In genomic region chr15:70407955-70408354, GRCh38 we compare ENCODE assay signal across 27 cellular contexts.
DNase-seq lines count a peak whose midpoint lies in the region; ATAC-seq, FAIRE-seq and TF ChIP-seq lines count a peak whose summit lies in the region.
"Had no signal": no experiment of that assay in that cellular context is flagged by ENCODE, and none has a peak within 500 bp of the region (broad histone marks: within the 10 kb centered on the region; RNA-seq: fewer than 3 reads in every experiment).

No MANE protein-coding gene starts in this region.

- H3K27ac Mint-ChIP-seq in nephron: peak overlapping the region; percentile 78 to 90 (median 84)
- H3K27ac Mint-ChIP-seq in GM23338: no peak overlapping the region
- H3K27ac Mint-ChIP-seq: B cell; CD4-positive, alpha-beta T cell; CD8-positive, alpha-beta T cell had no signal

- H2BK5ac ChIP-seq in H1 (ENCODE audit: low read depth, low read length): no peak overlapping the region

- no peaks in the 10 kb centered on the region for H3K27me3 ChIP-seq in H1 (replicated peaks in 1 of 4; ENCODE audit: control insufficient read depth in 3 of 4, extremely low read depth in 1 of 4, insufficient read depth in 3 of 4, low read length in 3 of 4)
- H3K27me3 ChIP-seq in GM23338 (ENCODE audit: insufficient read depth): no peaks in the 10 kb centered on the region
- H3K27me3 ChIP-seq: BLaER1 treated with 17β-estradiol and CSF1 and Interleukin-3, amounts not matched to agents 10 nM and 100 nM had no signal

- no peaks in the 10 kb centered on the region for H3F3A ChIP-seq in GM23338 (replicated peaks; ENCODE audit: low read depth)

- no peak for TF ChIP-seq RAD21 in H1 (IDR thresholded peaks at IDR 0.05 in 1 of 2, conservative IDR thresholded peaks at IDR 0.05 in 1 of 2; ENCODE audit: low read depth in 2 of 2, low read length in 2 of 2)

- no peak overlapping the region for H3K18ac ChIP-seq in H1 (ENCODE audit: extremely low read depth, low read length)

- no peak overlapping the region for H3K27ac ChIP-seq in HEK293 (ENCODE audit: extremely low read depth, low read depth, low read length)
- H3K27ac ChIP-seq in H1 (ENCODE audit: low read depth, low read length): no peak overlapping the region
- no peak overlapping the region for H3K27ac ChIP-seq in GM23338 (ENCODE audit: low read depth)
- H3K27ac ChIP-seq: 22Rv1; A549; BLaER1 treated with 17β-estradiol and CSF1 and Interleukin-3, amounts not matched to agents 10 nM and 100 nM; C4-2B had no signal

- H3K4me1 Mint-ChIP-seq in nephron (peaks cover 27% of the 10 kb centered on the region), GM23338 (peaks cover 18% of the 10 kb centered on the region)
- H3K4me1 Mint-ChIP-seq: B cell had no signal

- no peaks in the 10 kb centered on the region for H3K79me1 ChIP-seq in H1 (ENCODE audit: low read depth, low read length)

- no peak overlapping the region for H3K4me3 ChIP-seq in HEK293 (ENCODE audit: low read depth, low read length)
- H3K4me3 ChIP-seq in H1 (ENCODE audit: extremely low read depth in 1 of 4, insufficient read depth in 2 of 4, low read depth in 3 of 4, low read length in 4 of 4): no peak overlapping the region
- no peak overlapping the region for H3K4me3 ChIP-seq in GM23338
- H3K4me3 ChIP-seq: A549; BLaER1 treated with 17β-estradiol and CSF1 and Interleukin-3, amounts not matched to agents 10 nM and 100 nM; GM12878 had no signal

- POLR2A ChIA-PET in HEK293 (lab: Yijun Ruan, JAX): no interaction called here
- POLR2A ChIA-PET in H1 (lab: Charles Lee; ENCODE audit: partially characterized antibody): no interaction called here

- H3K9me3 ChIP-seq in HEK293 (ENCODE audit: control insufficient read depth, insufficient read depth, low read depth, low read length): no peaks in the 10 kb centered on the region
- peaks cover 6 to 18% of the 10 kb centered on the region in 2 experiments; a peak in 3 of 4 replicates for H3K9me3 ChIP-seq in H1 (ENCODE audit: insufficient read depth in 2 of 2, low read depth in 1 of 2, low read length in 1 of 2)

- H3K4me3 Mint-ChIP-seq in nephron (no peak overlapping the region), GM23338 (no peak overlapping the region)
- H3K4me3 Mint-ChIP-seq: B cell; CD4-positive, alpha-beta T cell; CD8-positive, alpha-beta T cell had no signal

- H3K14ac ChIP-seq in H1 (ENCODE audit: insufficient read length): no peak overlapping the region

- H3K4me1 ChIP-seq in HEK293 (ENCODE audit: control insufficient read depth, insufficient read depth, low read length) (no peaks in the 10 kb centered on the region), H1 (replicated peaks in 1 of 4; ENCODE audit: control insufficient read depth in 3 of 4, insufficient read depth in 4 of 4, low read length in 3 of 4) (peaks cover 0 to 9% (median 5%) of the 10 kb centered on the region in 4 experiments; a peak in 5 of 7 replicates), GM23338 (ENCODE audit: insufficient read depth) (peaks cover 14% of the 10 kb centered on the region)
- H3K4me1 ChIP-seq: A549; BLaER1 treated with 17β-estradiol and CSF1 and Interleukin-3, amounts not matched to agents 10 nM and 100 nM had no signal

- DNase-seq in NCI-H82 treated with DMSO at 0.1 percent for 48 hours (lab: John Stamatoyannopoulos, UW; ENCODE audit: unreplicated experiment) (peak; percentile 83), H1 (ENCODE audit: low read depth in 1 of 2, low spot score in 2 of 2) (no peak), urothelium cell line (ENCODE audit: low spot score) (no peak), GM23338 (ENCODE audit: low spot score) (no peak)
- DNase-seq in activated CD8-positive, alpha-beta memory T cell treated with anti-CD3 and anti-CD28 coated beads for 24 hours: no peak
- DNase-seq: AML-193; Caco-2; Calu3; CD4-positive, alpha-beta T cell; CD8-positive, alpha-beta T cell; DMS 273 treated with DMSO at 0.1 percent for 48 hours; DMS153; DMS53; DMS79; DND-41; EL; GDM1 had no signal

- no peak overlapping the region for H3K9ac ChIP-seq in H1 (replicated peaks in 1 of 4; ENCODE audit: extremely low read depth in 1 of 4, low read depth in 3 of 4, low read length in 3 of 4)
- H3K9ac ChIP-seq: BLaER1 treated with 17β-estradiol and CSF1 and Interleukin-3, amounts not matched to agents 10 nM and 100 nM had no signal

- 88% methylated on average over 1 of the region's 1 CpG; no CpG with 5 or more reads in 1 of the 2 experiments for WGBS in H1 (ENCODE audit: extremely low coverage in 1 of 2, insufficient coverage in 1 of 2, insufficient read length in 1 of 2, insufficient replicate concordance in 2 of 2, low coverage in 1 of 2, low lambda C conversion rate in 2 of 2, missing lambda C conversion rate in 1 of 2), 2 experiments

- H3K4me2 ChIP-seq in H1 (ENCODE audit: insufficient read depth in 1 of 2, low read depth in 2 of 2, low read length in 2 of 2) (no peak overlapping the region), GM23338 (no peak overlapping the region)
- H3K4me2 ChIP-seq: A549; BLaER1 treated with 17β-estradiol and CSF1 and Interleukin-3, amounts not matched to agents 10 nM and 100 nM had no signal

- no peak overlapping the region for H2BK120ac ChIP-seq in H1 (replicated peaks; ENCODE audit: low read depth, low read length)

- no peak for FAIRE-seq in H1 (lab: Jason Lieb, UNC)
- no peak for FAIRE-seq in urothelium cell line (lab: Jason Lieb, UNC)
- FAIRE-seq: A549, GM12878, GM12892, GM18507 had no signal

- no peak for ATAC-seq in GM23338
- ATAC-seq: A549; CD8-positive, alpha-beta T cell; GM12878 had no signal

- H2BK12ac ChIP-seq in H1 (ENCODE audit: low read depth, low read length): no peak overlapping the region

- H3K23me2 ChIP-seq in H1 (ENCODE audit: low read depth, low read length): no peaks in the 10 kb centered on the region

- CTCF ChIA-PET in HEK293 (lab: Yijun Ruan, JAX) (no interaction called here), H1 (lab: Charles Lee; ENCODE audit: partially characterized antibody) (interaction anchor here (1.4 kb wide), 1 partner anchor 52 kb away, joined by 3 read pairs; no protein-coding TSS in a partner anchor)

- H4K5ac ChIP-seq in H1 (ENCODE audit: insufficient read length, low read depth, low read length): no peak overlapping the region

- no peak overlapping the region for H4K91ac ChIP-seq in H1 (replicated peaks; ENCODE audit: insufficient read length, low read length)

- H3K9me3 Mint-ChIP-seq in nephron: peaks cover 21% of the 10 kb centered on the region
- peaks cover 15% of the 10 kb centered on the region for H3K9me3 Mint-ChIP-seq in GM23338
- H3K9me3 Mint-ChIP-seq: CD4-positive, alpha-beta T cell; CD8-positive, alpha-beta T cell had no signal

- H3K56ac ChIP-seq in H1 (replicated peaks; ENCODE audit: insufficient read length, low read depth, low read length): no peak overlapping the region

- H2AFZ ChIP-seq in H1 (ENCODE audit: low read length) (no peak overlapping the region), GM23338 (no peak overlapping the region)

- H3K27me3 Mint-ChIP-seq in nephron (ENCODE audit: low read depth) (peaks cover 14% of the 10 kb centered on the region), GM23338 (ENCODE audit: insufficient read depth, low read depth, poor library complexity) (peaks cover 5% of the 10 kb centered on the region)
- H3K27me3 Mint-ChIP-seq: CD4-positive, alpha-beta T cell had no signal

- H2BK20ac ChIP-seq in H1 (ENCODE audit: low read length): no peak overlapping the region

- TF ChIP-seq EP300 in H1 (IDR thresholded peaks at IDR 0.05; ENCODE audit: borderline replicate concordance in 1 of 2, low read depth in 2 of 2, low read length in 2 of 2): no peak

- no peak overlapping the region for H2BK15ac ChIP-seq in H1 (ENCODE audit: low read length)

- H3K4ac ChIP-seq in H1 (replicated peaks; ENCODE audit: insufficient read length, low read depth, low read length): no peak overlapping the region

- no peak for TF ChIP-seq POLR2A in H1 (IDR thresholded peaks at IDR 0.05; ENCODE audit: control extremely low read depth in 1 of 2, low read depth in 2 of 2, low read length in 2 of 2)

- H3K23ac ChIP-seq in H1 (ENCODE audit: insufficient read length): no peak overlapping the region

- no peaks in the 10 kb centered on the region for H4K20me1 ChIP-seq in H1 (replicated peaks in 1 of 2; ENCODE audit: control insufficient read depth in 1 of 2, insufficient read depth in 2 of 2, low read length in 2 of 2)
- H4K20me1 ChIP-seq in GM23338 (replicated peaks; ENCODE audit: insufficient read depth): no peaks in the 10 kb centered on the region
- H4K20me1 ChIP-seq: BLaER1 treated with 17β-estradiol and CSF1 and Interleukin-3, amounts not matched to agents 10 nM and 100 nM had no signal

- 0 out of 2 replicates have a peak overlapping the region, but pooled peaks have one; percentile 71 for H2AK5ac ChIP-seq in H1 (ENCODE audit: low read depth, low read length)

- TF ChIP-seq CTCF in HEK293 (tag by site-specific recombination; IDR thresholded peaks at IDR 0.05) (no peak), H1 (IDR thresholded peaks at IDR 0.05; ENCODE audit: control extremely low read depth in 1 of 3, insufficient read depth in 1 of 3, low read depth in 1 of 3, low read length in 3 of 3) (no peak), nephron (IDR thresholded peaks at IDR 0.05; ENCODE audit: unreplicated experiment in 3 of 3) (no peak), GM23338 (conservative IDR thresholded peaks at IDR 0.05; ENCODE audit: low read depth in 2 of 2) (no peak)

- H4K8ac ChIP-seq in H1 (ENCODE audit: extremely low read depth, insufficient read depth, low read length): no peak overlapping the region

- H3K79me2 ChIP-seq in H1 (ENCODE audit: control insufficient read depth in 1 of 2, insufficient read depth in 2 of 2, low read length in 2 of 2) (no peaks in the 10 kb centered on the region), GM23338 (replicated peaks; ENCODE audit: insufficient read depth) (no peaks in the 10 kb centered on the region)

- H3K36me3 ChIP-seq in HEK293 (ENCODE audit: control insufficient read depth in 2 of 2, insufficient read depth in 1 of 2, low read length in 2 of 2): no peaks in the 10 kb centered on the region
- H3K36me3 ChIP-seq in H1 (ENCODE audit: control insufficient read depth in 2 of 4, insufficient read depth in 4 of 4, low read length in 3 of 4): no peaks in the 10 kb centered on the region
- H3K36me3 ChIP-seq in GM23338 (ENCODE audit: insufficient read depth): no peaks in the 10 kb centered on the region
- H3K36me3 ChIP-seq: BLaER1 treated with 17β-estradiol and CSF1 and Interleukin-3, amounts not matched to agents 10 nM and 100 nM had no signal

- H3K36me3 Mint-ChIP-seq in nephron (ENCODE audit: low read depth): peaks cover 13% of the 10 kb centered on the region
- peaks cover 12% of the 10 kb centered on the region for H3K36me3 Mint-ChIP-seq in GM23338 (ENCODE audit: low read depth)
- H3K36me3 Mint-ChIP-seq: CD8-positive, alpha-beta T cell had no signal

- H3K9me2 ChIP-seq in GM23338 (ENCODE audit: insufficient read depth): peaks cover 3% of the 10 kb centered on the region; the same call in 1 of the 2 replicates

TF ChIP-seq in HEK293, 187 proteins besides CTCF, POLR2A, EP300 and RAD21 (continues in another document):
- TF ChIP-seq FEZF1 (tag by site-specific recombination; IDR thresholded peaks at IDR 0.05): no peak

TF ChIP-seq in H1, 55 proteins besides CTCF, POLR2A, EP300 and RAD21 (continues in another document):
- TF ChIP-seq GTF2F1 (IDR thresholded peaks at IDR 0.05; ENCODE audit: borderline replicate concordance, low read depth, low read length): no peak

TF ChIP-seq in GM23338, 12 proteins besides CTCF, POLR2A, EP300 and RAD21 (continues in another document):
- TF ChIP-seq JUNB (IDR thresholded peaks at IDR 0.05; ENCODE audit: unreplicated experiment) (no peak), NANOG (IDR thresholded peaks at IDR 0.05; ENCODE audit: borderline replicate concordance) (no peak)
